In genomic region chr16:14973785-14974322, GRCh38 we compare ENCODE assay signal across 8 cellular contexts. TPM values are rescaled to one million over a fixed set of nuclear protein-coding genes. Genes with fewer than 3 reads are reported as not detected.
DNase-seq lines count a peak whose midpoint lies in the region; ATAC-seq and TF ChIP-seq lines count a peak whose summit lies in the region.
"Not testable (repeated sequence)": the region's sequence is repeated elsewhere in the genome, so short reads cannot be mapped to it uniquely, and the experiment has no call there.

No MANE protein-coding gene starts in this region.

- not testable (repeated sequence) for H3K27me3 ChIP-seq in breast epithelium; psoas muscle (ENCODE audit: insufficient read depth in 3 of 3, low read length in 2 of 3); vagina

- H3K4me1 ChIP-seq in breast epithelium; mesodermal cell (ENCODE audit: control insufficient read depth, insufficient read depth, low read length, poor library complexity, severe bottlenecking); psoas muscle; vagina: not testable (repeated sequence)

- H3K9me3 ChIP-seq in breast epithelium; mesodermal cell (ENCODE audit: control insufficient read depth, low read length); psoas muscle; vagina: not testable (repeated sequence)

- TF ChIP-seq POLR2A in breast epithelium (IDR thresholded peaks at IDR 0.05); vagina (IDR thresholded peaks at IDR 0.05): not testable (repeated sequence)

- H3K9me3 Mint-ChIP-seq in activated CD4-positive, alpha-beta T cell treated with anti-CD3 and anti-CD28 coated beads, Interleukin-2, amount 10 ng/mL, durations not matched to agents 7 days and 5 days = not testable (repeated sequence)

- not testable (repeated sequence) for H3K27ac Mint-ChIP-seq in activated CD4-positive, alpha-beta T cell treated with anti-CD3 and anti-CD28 coated beads, Interleukin-2, amount 10 ng/mL, durations not matched to agents 7 days and 5 days

- peak overlapping the region; percentile 87 for H3K4me3 Mint-ChIP-seq in activated CD4-positive, alpha-beta T cell treated with anti-CD3 and anti-CD28 coated beads, Interleukin-2, amount 10 ng/mL, durations not matched to agents 7 days and 5 days

- CTCF ChIA-PET in activated CD4-positive, alpha-beta T cell treated with anti-CD3 and anti-CD28 coated beads, Interleukin-2, amount 10 ng/mL, durations not matched to agents 7 days and 5 days (lab: Charles Lee) = not testable (repeated sequence)

- peaks cover 14% of the 10 kb centered on the region for H3K4me1 Mint-ChIP-seq in activated CD4-positive, alpha-beta T cell treated with anti-CD3 and anti-CD28 coated beads, Interleukin-2, amount 10 ng/mL, durations not matched to agents 7 days and 5 days

- H3K36me3 ChIP-seq in breast epithelium; mesodermal cell (ENCODE audit: control insufficient read depth, insufficient read depth, low read length); psoas muscle (ENCODE audit: insufficient read depth in 1 of 2, low read depth in 1 of 2); vagina: not testable (repeated sequence)

- not testable (repeated sequence) for H3K36me3 Mint-ChIP-seq in activated CD4-positive, alpha-beta T cell treated with anti-CD3 and anti-CD28 coated beads, Interleukin-2, amount 10 ng/mL, durations not matched to agents 7 days and 5 days (ENCODE audit: low read depth)

- not testable (repeated sequence) for DNase-seq in GM12864 (ENCODE audit: low read depth); activated CD4-positive, alpha-beta T cell treated with anti-CD3 and anti-CD28 coated beads, Interleukin-2, amount 10 ng/mL, durations not matched to agents 7 days and 5 days; breast epithelium (ENCODE audit: low spot score in 2 of 2); fibroblast of villous mesenchyme (ENCODE audit: low read depth); psoas muscle; vagina (ENCODE audit: extremely low spot score in 2 of 2)
- peak; percentile 50 for DNase-seq in NCI-H69 (lab: John Stamatoyannopoulos, UW)

- ATAC-seq in psoas muscle = not testable (repeated sequence)

- peak overlapping the region in 1 of 2 donors; percentile 95 for H3K27ac ChIP-seq in breast epithelium
- H3K27ac ChIP-seq in mesodermal cell (ENCODE audit: low read depth, low read length, severe bottlenecking); psoas muscle; vagina: not testable (repeated sequence)

- peak overlapping the region; percentile 96; the same call in 1 of the 2 replicates for H3K4me3 ChIP-seq in GM12864 (ENCODE audit: low read depth, low read length)
- peak overlapping the region; percentile 69 to 100 (median 78) for H3K4me3 ChIP-seq in breast epithelium
- peak overlapping the region; percentile 88 for H3K4me3 ChIP-seq in fibroblast of villous mesenchyme (ENCODE audit: low read depth, low read length)
- peak overlapping the region; percentile 93 for H3K4me3 ChIP-seq in mesodermal cell (ENCODE audit: extremely low read depth, insufficient read depth, low read length, poor library complexity, severe bottlenecking)
- peak overlapping the region; percentile 81 for H3K4me3 ChIP-seq in psoas muscle
- peak overlapping the region; percentile 74 to 84 for H3K4me3 ChIP-seq in vagina

- 81 to 85% methylated on average over 5 to 11 of the region's 14 CpGs for WGBS in mesodermal cell (ENCODE audit: insufficient coverage in 2 of 2), 2 experiments
- WGBS in psoas muscle, 3 donors = 65 to 72% (median 72%) methylated on average over 12 to 14 of the region's 14 CpGs

- POLR2A ChIA-PET in activated CD4-positive, alpha-beta T cell treated with anti-CD3 and anti-CD28 coated beads, Interleukin-2, amount 10 ng/mL, durations not matched to agents 7 days and 5 days (lab: Charles Lee) = not testable (repeated sequence)

- intact Hi-C loops in breast epithelium (cut with DNase I; ENCODE audit: low total_unique reads); psoas muscle (cut with DNase I); vagina (cut with DNase I): not testable (repeated sequence)

- not testable (repeated sequence) for TF ChIP-seq CTCF in GM12864 (IDR thresholded peaks at IDR 0.05; ENCODE audit: low read depth, low read length, missing control alignments); breast epithelium (IDR thresholded peaks at IDR 0.05); fibroblast of villous mesenchyme (IDR thresholded peaks at IDR 0.05; ENCODE audit: insufficient read depth, low read depth, low read length); psoas muscle (IDR thresholded peaks at IDR 0.05); vagina (IDR thresholded peaks at IDR 0.05)

- not testable (repeated sequence) for H3K27me3 Mint-ChIP-seq in activated CD4-positive, alpha-beta T cell treated with anti-CD3 and anti-CD28 coated beads, Interleukin-2, amount 10 ng/mL, durations not matched to agents 7 days and 5 days

RNA-seq across cellular contexts. Expression of gene PDXDC1, which starts 1.0 kb away (rescaled TPM):
- 10 to 100 TPM; 49.2 to 53.3 TPM for total RNA-seq in activated CD4-positive, alpha-beta T cell treated with anti-CD3 and anti-CD28 coated beads, Interleukin-2, amount 10 ng/mL, durations not matched to agents 7 days and 5 days
- total RNA-seq in breast epithelium (10 to 100 TPM; 66.4 to 86.6 (median 82.9) TPM), fibroblast of villous mesenchyme (74.4 and 112 TPM in 2 replicates), psoas muscle (10 to 100 TPM; 52.3 to 82.5 (median 59.3) TPM), vagina (59.2 TPM)
- 60.9 TPM for polyA plus RNA-seq in mesodermal cell (2013, experiment 1 of 2)
- 66.5 TPM for polyA plus RNA-seq in mesodermal cell (2013, experiment 2 of 2)
- 10 to 100 TPM; 22.1 to 45.5 (median 24.8) TPM for polyA plus RNA-seq in psoas muscle

RNA-seq across cellular contexts. Expression of gene NPIPA1, which starts 36.6 kb away (rescaled TPM):
- 100 to 1,000 TPM; 104 to 112 TPM for total RNA-seq in activated CD4-positive, alpha-beta T cell treated with anti-CD3 and anti-CD28 coated beads, Interleukin-2, amount 10 ng/mL, durations not matched to agents 7 days and 5 days
- total RNA-seq in breast epithelium = 10 to 100 TPM; 61.0 to 82.9 (median 77.1) TPM
- total RNA-seq in fibroblast of villous mesenchyme = 30.9 and 39.3 TPM in 2 replicates
- polyA plus RNA-seq in mesodermal cell (2013, experiment 1 of 2) = 63.9 TPM
- 64.1 TPM for polyA plus RNA-seq in mesodermal cell (2013, experiment 2 of 2)
- 10 to 100 TPM; 35.9 to 58.5 (median 50.6) TPM for total RNA-seq in psoas muscle
- 10 to 100 TPM; 34.0 to 55.4 (median 37.2) TPM for polyA plus RNA-seq in psoas muscle
- total RNA-seq in vagina = 98.0 TPM
